ENCODE assay signal across 9 cellular contexts in the genomic region with DNA sequence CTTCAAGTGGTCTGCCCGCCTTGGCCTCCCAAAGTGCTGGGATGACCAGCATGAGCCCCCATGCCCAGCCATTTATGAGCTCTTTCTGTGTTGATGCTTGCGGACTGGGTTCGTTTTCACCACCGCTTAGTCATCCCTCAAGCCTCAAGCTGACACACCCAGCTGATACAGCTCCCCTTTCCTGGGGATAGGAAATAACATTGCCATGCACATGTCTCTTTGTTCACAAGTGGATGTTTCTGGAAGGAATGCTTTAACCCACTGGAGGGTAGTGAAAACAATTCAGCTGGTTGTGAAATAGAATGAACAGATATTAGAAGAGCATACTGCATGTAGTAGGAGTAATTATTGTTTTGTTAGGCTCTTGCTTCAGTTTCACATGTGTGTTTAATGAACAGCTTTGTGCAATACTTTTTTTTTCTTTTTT. TPM values are rescaled to one million over a fixed set of nuclear protein-coding genes. Genes with fewer than 3 reads are reported as not detected.
DNase-seq lines count a peak whose midpoint lies in the region; ATAC-seq and TF ChIP-seq lines count a peak whose summit lies in the region.
"Had no signal": no experiment of that assay in that cellular context is flagged by ENCODE, and none has a peak within 500 bp of the region (broad histone marks: within the 10 kb centered on the region; RNA-seq: fewer than 3 reads in every experiment).

No MANE protein-coding gene starts in this region.

- peak overlapping the region; percentile 66 for H3K4me2 ChIP-seq in skeletal muscle satellite cell (ENCODE audit: low read length)

- H3K4me3 ChIP-seq in HFF-Myc (replicated peaks; ENCODE audit: low read depth, low read length) (0 out of 2 replicates have a peak overlapping the region, but pooled peaks have one; percentile 8), RWPE2 (ENCODE audit: severe bottlenecking) (no peak overlapping the region), fibroblast of pulmonary artery (replicated peaks; ENCODE audit: low read depth, low read length) (no peak overlapping the region), skeletal muscle satellite cell (ENCODE audit: low read length) (no peak overlapping the region)
- H3K4me3 ChIP-seq: HAP-1 had no signal

- DNase-seq in HFF-Myc (ENCODE audit: extremely low read depth, low read depth) (peak; percentile 95), RWPE2 (ENCODE audit: low spot score) (peak; percentile 88), fibroblast of pulmonary artery (ENCODE audit: low read depth) (peak; percentile 98), AML-193 (lab: John Stamatoyannopoulos, UW) (no peak), NCI-H128 (lab: John Stamatoyannopoulos, UW; ENCODE audit: unreplicated experiment) (no peak)
- no peak for DNase-seq in stimulated activated CD4-positive, alpha-beta T cell treated with anti-CD3 and anti-CD28 coated beads, Interleukin-4, amount 100 ng/mL, for 1 hour

- TF ChIP-seq CTCF in HFF-Myc (IDR thresholded peaks at IDR 0.05; ENCODE audit: low read depth, low read length, missing control alignments) (no peak), RWPE2 (IDR thresholded peaks at IDR 0.05; ENCODE audit: poor library complexity, severe bottlenecking) (no peak), fibroblast of pulmonary artery (IDR thresholded peaks at IDR 0.05; ENCODE audit: low read length, missing control alignments) (no peak)

- ATAC-seq in RWPE2 (ENCODE audit: low read depth) (peak; percentile 70), HG02981 (IDR thresholded peaks at IDR 0.05; ENCODE audit: unreplicated experiment) (no peak)

- H3K27me3 ChIP-seq in RWPE2 (ENCODE audit: insufficient read depth, poor library complexity, severe bottlenecking): no peaks in the 10 kb centered on the region
- H3K27me3 ChIP-seq in skeletal muscle satellite cell (ENCODE audit: control insufficient read depth, insufficient read depth, low read length): no peaks in the 10 kb centered on the region

- H3K9me3 ChIP-seq in RWPE2 (ENCODE audit: severe bottlenecking) (no peaks in the 10 kb centered on the region), skeletal muscle satellite cell (replicated peaks; ENCODE audit: low read length) (no peaks in the 10 kb centered on the region)
- H3K9me3 ChIP-seq: HAP-1 had no signal

- H3K36me3 ChIP-seq in RWPE2 (ENCODE audit: low read depth) (no peaks in the 10 kb centered on the region), skeletal muscle satellite cell (ENCODE audit: insufficient read depth, low read length) (no peaks in the 10 kb centered on the region)
- H3K36me3 ChIP-seq: HAP-1 had no signal

- peak overlapping the region; percentile 98 for H3K27ac ChIP-seq in RWPE2 (ENCODE audit: poor library complexity, severe bottlenecking)

- H3K9ac ChIP-seq in skeletal muscle satellite cell (ENCODE audit: low read depth, low read length): peak overlapping the region; percentile 74

- peaks cover 36% of the 10 kb centered on the region for H3K4me1 ChIP-seq in RWPE2 (ENCODE audit: insufficient read depth, poor library complexity, severe bottlenecking)
- peaks cover 37% of the 10 kb centered on the region for H3K4me1 ChIP-seq in skeletal muscle satellite cell (ENCODE audit: control insufficient read depth, insufficient read depth, low read length)
- H3K4me1 ChIP-seq: HAP-1 had no signal

RNA-seq across cellular contexts. Expression of a gene that starts 8.5 kb away (rescaled TPM):
- total RNA-seq in skeletal muscle satellite cell (2012; rRNA removed): 2.5 and 13.3 TPM in 2 replicates

RNA-seq across cellular contexts. Expression of a gene that starts 10.2 kb away (rescaled TPM):
- not detected in 2 replicates for total RNA-seq in skeletal muscle satellite cell (2012; rRNA removed)

RNA-seq across cellular contexts. Expression of a gene that starts 20.0 kb away (rescaled TPM):
- total RNA-seq in skeletal muscle satellite cell (2012; rRNA removed): 1.8 and 7.6 TPM in 2 replicates

Comparison
In these comparisons a context has a peak if more than half of its experiments do, and no peak if none do; other contexts are left out.
1. DNase-seq: peak in HFF-Myc (single experiment), RWPE2 (single experiment) and fibroblast of pulmonary artery (single experiment); none in stimulated activated CD4-positive, alpha-beta T cell treated with anti-CD3 and anti-CD28 coated beads, Interleukin-4, amount 100 ng/mL, for 1 hour (single experiment), AML-193 (0 of 2) and NCI-H128 (single experiment).